ENCODE assay signal across 8 cellular contexts in the genomic region with DNA sequence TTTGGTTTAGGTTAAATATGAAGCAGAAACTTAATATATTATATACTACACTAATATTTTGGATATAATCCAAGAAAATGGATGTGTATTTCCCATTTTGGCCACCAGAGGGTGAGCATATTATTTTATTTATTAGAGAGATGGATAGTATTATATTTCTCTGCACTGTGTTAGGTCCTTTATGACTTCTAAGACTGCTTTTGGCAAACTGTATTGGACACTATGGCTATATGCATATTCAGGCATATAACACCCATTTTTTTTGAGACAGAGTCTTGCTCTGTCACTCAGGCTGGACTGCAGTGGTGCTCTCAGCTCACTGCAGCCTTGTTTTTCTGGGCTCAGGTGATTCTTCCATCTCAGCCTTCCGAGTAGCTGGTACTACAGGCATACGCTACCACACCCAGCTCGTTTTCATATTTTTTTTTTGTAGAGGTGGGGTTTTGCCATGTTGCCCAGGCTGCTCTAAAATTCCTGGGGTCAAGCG. TPM values are rescaled to one million over a fixed set of nuclear protein-coding genes. Genes with fewer than 3 reads are reported as not detected.
DNase-seq lines count a peak whose midpoint lies in the region; ATAC-seq and TF ChIP-seq lines count a peak whose summit lies in the region.

No MANE protein-coding gene starts in this region.

- H3K27ac Mint-ChIP-seq in T-helper 17 cell = no peak overlapping the region

- H3K36me3 ChIP-seq in left ventricle myocardium inferior (no peaks in the 10 kb centered on the region), thyroid gland (no peaks in the 10 kb centered on the region)

- H3K27me3 Mint-ChIP-seq in T-helper 17 cell = no peaks in the 10 kb centered on the region

- ATAC-seq in HG03354 (IDR thresholded peaks at IDR 0.05; ENCODE audit: poor library complexity, severe bottlenecking, unreplicated experiment) (peak; percentile 46), T-helper 17 cell (peak; percentile 51), HG03039 (IDR thresholded peaks at IDR 0.05; ENCODE audit: unreplicated experiment) (no peak)

- H3K36me3 Mint-ChIP-seq in T-helper 17 cell (ENCODE audit: low read depth) = no peaks in the 10 kb centered on the region

- H3K9me3 ChIP-seq in T-helper 17 cell (ENCODE audit: control insufficient read depth, low read length, poor library complexity, severe bottlenecking) = no peaks in the 10 kb centered on the region
- H3K9me3 ChIP-seq in left ventricle myocardium inferior (replicated peaks) = peaks cover 3% of the 10 kb centered on the region
- H3K9me3 ChIP-seq in thyroid gland = no peaks in the 10 kb centered on the region

- H3K4me3 ChIP-seq in left ventricle myocardium inferior = no peak overlapping the region
- H3K4me3 ChIP-seq in thyroid gland (replicated peaks in 1 of 3) = no peak overlapping the region

- TF ChIP-seq CTCF in left ventricle myocardium inferior (IDR thresholded peaks at IDR 0.05; ENCODE audit: borderline replicate concordance) (peak; percentile 83), thyroid gland (IDR thresholded peaks at IDR 0.05) (peak; percentile 17 to 81 (median 70))

- peaks cover 2% of the 10 kb centered on the region for H3K4me1 Mint-ChIP-seq in T-helper 17 cell

- H3K27ac ChIP-seq in left ventricle myocardium inferior (replicated peaks) = no peak overlapping the region
- H3K27ac ChIP-seq in thyroid gland = no peak overlapping the region

- intact Hi-C loops in left ventricle myocardium inferior (cut with micrococcal nuclease) (no loop called here), thyroid gland (cut with DNase I) (no loop called here)

- 68 to 73% methylated on average over 4 of the region's 4 CpGs for WGBS in thyroid gland, 2 donors

- H3K4me3 Mint-ChIP-seq in T-helper 17 cell = no peak overlapping the region

- no peak for TF ChIP-seq POLR2A in thyroid gland (IDR thresholded peaks at IDR 0.05)

- no peaks in the 10 kb centered on the region for H3K27me3 ChIP-seq in left ventricle myocardium inferior (ENCODE audit: low read depth)
- no peaks in the 10 kb centered on the region for H3K27me3 ChIP-seq in thyroid gland

- H3K4me1 ChIP-seq in left ventricle myocardium inferior = peaks cover 5% of the 10 kb centered on the region
- H3K4me1 ChIP-seq in thyroid gland = no peaks in the 10 kb centered on the region

- DNase-seq in DMS53 treated with DMSO at 0.1 percent for 48 hours (lab: John Stamatoyannopoulos, UW; ENCODE audit: unreplicated experiment) (peak; percentile 22), T-helper 17 cell (no peak), left ventricle myocardium inferior (no peak), thyroid gland (no peak), NCI-H226 (no peak), GDM1 (lab: John Stamatoyannopoulos, UW) (no peak)

RNA-seq across cellular contexts. Expression of a gene that starts 17.8 kb away (rescaled TPM):
- 10 to 100 TPM; 11.7 to 14.2 TPM for total RNA-seq in T-helper 17 cell
- total RNA-seq in left ventricle myocardium inferior = 280 TPM
- total RNA-seq in thyroid gland = 10 to 100 TPM; 37.1 to 84.1 (median 63.2) TPM

RNA-seq across cellular contexts. Expression of a gene that starts 52.1 kb away (rescaled TPM):
- 1 to 10 TPM; 5.1 to 9.4 TPM for total RNA-seq in T-helper 17 cell
- total RNA-seq in left ventricle myocardium inferior = 8.9 TPM
- 10 to 100 TPM in 2 of 4 donors, 1 to 10 TPM in 2; 8.3 to 11.7 (median 10.0) TPM for total RNA-seq in thyroid gland

RNA-seq across cellular contexts. Expression of a gene that starts 52.4 kb away (rescaled TPM):
- total RNA-seq in T-helper 17 cell = 10 to 100 TPM; 13.3 to 20.3 TPM
- total RNA-seq in left ventricle myocardium inferior = 10.9 TPM
- 10 to 100 TPM; 15.0 to 19.6 (median 19.5) TPM for total RNA-seq in thyroid gland
